In the genomic region with DNA sequence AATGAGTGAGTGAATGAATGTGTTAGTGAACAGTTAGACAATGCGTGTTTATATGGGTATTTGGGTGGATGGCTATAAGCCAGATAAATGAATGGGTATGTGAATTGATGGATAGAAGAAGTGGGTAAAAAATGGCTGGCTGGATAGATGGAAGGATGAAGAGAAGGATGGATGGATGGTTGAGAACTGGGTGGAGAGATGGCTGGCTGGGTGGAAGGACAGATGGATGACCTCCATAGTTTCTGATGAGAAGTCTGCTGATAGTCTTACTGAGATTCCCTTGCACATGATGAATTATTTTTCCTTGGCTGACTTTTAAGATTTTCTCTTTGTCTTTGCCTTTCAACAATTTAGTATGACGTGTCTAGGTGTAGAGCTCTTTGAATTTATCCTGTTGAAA, we compare ENCODE assay signal across 27 cellular contexts. TPM values are rescaled to one million over a fixed set of nuclear protein-coding genes. Genes with fewer than 3 reads are reported as not detected.
"Had no signal": no experiment of that assay in that cellular context is flagged by ENCODE, and none has a peak within 500 bp of the region (broad histone marks: within the 10 kb centered on the region; RNA-seq: fewer than 3 reads in every experiment).

No MANE protein-coding gene starts in this region.

- H3K4me3 ChIP-seq: coronary artery, dorsolateral prefrontal cortex, esophagus squamous epithelium, gastrocnemius medialis, heart right ventricle, left lung, lower lobe of right lung, mucosa of descending colon had no signal

- H3K27ac Mint-ChIP-seq: mesothelial cell of epicardium had no signal

- H3K36me3 ChIP-seq: esophagus squamous epithelium, heart right ventricle, left lung, lower lobe of right lung had no signal

- H3K4me1 Mint-ChIP-seq: mesothelial cell of epicardium had no signal

- H3K27me3 ChIP-seq: dorsolateral prefrontal cortex, gastrocnemius medialis had no signal

- FAIRE-seq: colon, islet of Langerhans, keratinocyte had no signal

- H3K4me3 Mint-ChIP-seq: mesothelial cell of epicardium had no signal

- H3K9me3 ChIP-seq: esophagus squamous epithelium, gastrocnemius medialis, left lung, lower lobe of right lung, mucosa of descending colon had no signal

- H3K36me3 Mint-ChIP-seq: mesothelial cell of epicardium had no signal

- H3K4me1 ChIP-seq: esophagus squamous epithelium, gastrocnemius medialis, heart right ventricle, left lung, lower lobe of right lung had no signal

- H3K27ac ChIP-seq: coronary artery, dorsolateral prefrontal cortex, epithelial cell of prostate, esophagus squamous epithelium, heart right ventricle, left lung, lower lobe of right lung had no signal

- ATAC-seq: esophagus mucosa, heart right ventricle, left cardiac atrium, left lung, left ventricle myocardium superior, lower lobe of right lung, mucosa of descending colon had no signal

- DNase-seq: dermis blood vessel endothelial cell; dorsolateral prefrontal cortex; effector CD4-positive, alpha-beta T cell; effector memory CD4-positive, alpha-beta T cell; erythroblast; esophagus squamous epithelium; foreskin fibroblast; foreskin melanocyte; gastrocnemius medialis; glutamatergic neuron; head of caudate nucleus; heart right ventricle; hippocampal formation; left cardiac atrium; left lung; left ventricle myocardium superior; lower lobe of right lung; mesenchymal stem cell; mucosa of descending colon had no signal

RNA-seq across cellular contexts. Expression of gene RYR1, which starts 57.4 kb away (rescaled TPM):
- total RNA-seq: lung microvascular endothelial cell had no signal
